Comparison of ENCODE assay signal across 11 cellular contexts in the genomic region with DNA sequence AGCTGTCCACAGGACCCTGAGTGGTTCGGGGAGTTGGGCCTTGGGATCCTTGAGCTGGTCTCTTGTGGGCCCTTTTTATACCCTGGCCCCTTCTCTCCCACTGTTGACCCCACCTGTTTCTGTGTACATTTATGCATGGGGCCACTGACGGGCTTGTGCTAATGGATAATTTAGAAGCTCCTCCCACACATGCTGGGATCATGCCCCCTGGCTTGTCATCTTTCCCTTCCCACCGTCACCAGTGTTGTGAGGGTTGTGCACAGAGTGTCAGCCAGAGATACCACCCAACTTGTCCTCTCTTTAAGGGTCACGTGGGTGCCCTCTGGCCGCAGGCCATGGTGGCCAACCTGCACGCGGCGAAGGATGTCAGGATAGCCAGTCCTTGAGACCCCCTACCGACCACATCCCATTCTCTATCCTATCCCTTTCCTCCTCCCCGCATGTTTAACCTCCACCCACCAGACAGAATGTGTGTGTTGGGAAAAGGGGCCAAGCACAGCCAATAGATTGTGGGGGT. TPM values are rescaled to one million over a fixed set of nuclear protein-coding genes. Genes with fewer than 3 reads are reported as not detected.
"Had no signal": no experiment of that assay in that cellular context is flagged by ENCODE, and none has a peak within 500 bp of the region (broad histone marks: within the 10 kb centered on the region; RNA-seq: fewer than 3 reads in every experiment).

Gene GH1, minus strand, starts transcription at position 51 of the 517 bp plus-strand sequence. CDS start 63 bp downstream, outside the sequence.

RNA-seq across cellular contexts. Expression of gene GH1, which starts in this region (rescaled TPM):
- total RNA-seq: aorta; foreskin keratinocyte; left colon; mammary epithelial cell; mucosa of descending colon; natural killer cell treated with Interleukin-12 subunit alpha and Interleukin-12 subunit beta and Interleukin-15 and Interleukin-18, amount 100 ng/mL, for 72 hours; occipital lobe; posterior vena cava; T-helper 2 cell treated with Interferon-gamma antibody and Interleukin-4, amounts not matched to agents 100 ng/mL and 5 ng/mL, for 36 hours; tibial nerve; uterus had no signal
- polyA plus RNA-seq: aorta, foreskin keratinocyte, mammary epithelial cell had no signal
